ENCODE assay signal across 18 cellular contexts in genomic region chr7:88599528-88599927, GRCh38.
"Had no signal": no experiment of that assay in that cellular context is flagged by ENCODE, and none has a peak within 500 bp of the region (broad histone marks: within the 10 kb centered on the region; RNA-seq: fewer than 3 reads in every experiment).

No MANE protein-coding gene starts in this region.

- H3K27ac ChIP-seq: dorsolateral prefrontal cortex, heart left ventricle, left ventricle myocardium inferior, lower lobe of right lung, neutrophil, spleen had no signal

- H3K4me3 ChIP-seq: dorsolateral prefrontal cortex, heart left ventricle, left ventricle myocardium inferior, lower lobe of right lung, spleen had no signal

- H3K27me3 ChIP-seq: dorsolateral prefrontal cortex, heart left ventricle, neutrophil, spleen had no signal

- H3K9me3 ChIP-seq: lower lobe of right lung, neutrophil, spleen had no signal

- DNase-seq: cortex of kidney; dorsolateral prefrontal cortex; effector memory CD4-positive, alpha-beta T cell; heart left ventricle; hypothalamus; kidney; left cardiac atrium; left ventricle myocardium inferior; lower lobe of right lung; midbrain; posterior cingulate gyrus; spleen; stimulated activated CD4-positive, alpha-beta T cell treated with anti-CD3 and anti-CD28 coated beads, Interleukin-15, amount 100 ng/mL, for 24 hours; stimulated activated CD4-positive, alpha-beta T cell treated with anti-CD3 and anti-CD28 coated beads, Interleukin-1b, Interleukin-23, amount 100 ng/mL, for 48 hours; stimulated activated CD4-positive, alpha-beta T cell treated with anti-CD3 and anti-CD28 coated beads, Interleukin-4, amount 100 ng/mL, for 4 hours; stimulated activated naive CD4-positive, alpha-beta T cell; trophoblast cell had no signal

- H3K4me1 ChIP-seq: heart left ventricle, left ventricle myocardium inferior, lower lobe of right lung, spleen had no signal

- H3K36me3 ChIP-seq: heart left ventricle, left ventricle myocardium inferior, lower lobe of right lung, neutrophil, spleen had no signal
